Comparison of ENCODE assay signal across 13 cellular contexts in the genomic region with DNA sequence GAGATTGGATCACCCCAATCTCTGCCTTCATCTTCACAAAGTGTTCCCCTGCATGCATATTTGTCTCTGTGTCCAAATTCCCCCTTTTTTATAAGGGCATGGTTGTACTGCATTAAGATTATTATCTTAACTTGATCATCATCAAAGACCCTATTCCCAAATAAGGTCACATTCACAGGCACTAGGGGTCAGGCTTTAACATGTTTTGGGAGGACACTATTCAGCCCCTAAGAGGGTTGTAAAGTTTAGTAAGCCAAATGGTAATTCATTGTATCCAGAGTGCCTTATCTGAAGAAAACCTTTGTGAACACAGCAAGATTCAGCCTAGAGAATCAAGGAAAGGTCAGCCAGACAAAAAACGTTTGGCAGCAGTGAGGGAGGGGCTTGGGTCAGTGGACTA.
"Had no signal": no experiment of that assay in that cellular context is flagged by ENCODE, and none has a peak within 500 bp of the region (broad histone marks: within the 10 kb centered on the region; RNA-seq: fewer than 3 reads in every experiment).

No MANE protein-coding gene starts in this region.

- H3K4me3 ChIP-seq: breast epithelium, mucosa of descending colon, skin epidermis had no signal

- H3K27ac ChIP-seq: breast epithelium, skin epidermis had no signal

- H3K36me3 ChIP-seq: breast epithelium had no signal

- H3K4me1 ChIP-seq: breast epithelium had no signal

- H3K9me3 ChIP-seq: breast epithelium, mucosa of descending colon had no signal

- DNase-seq: activated CD4-positive, alpha-beta memory T cell treated with anti-CD3 and anti-CD28 coated beads, Interleukin-2, amount 10 ng/mL, durations not matched to agents 7 days and 5 days; activated naive CD8-positive, alpha-beta T cell treated with anti-CD3 and anti-CD28 coated beads, Interleukin-2, amount 10 ng/mL, durations not matched to agents 7 days and 5 days; anterior cingulate cortex; hypothalamus; mucosa of descending colon; naive thymus-derived CD8-positive, alpha-beta T cell; posterior cingulate gyrus; stimulated activated CD4-positive, alpha-beta T cell treated with anti-CD3 and anti-CD28 coated beads, Interleukin-4, amount 100 ng/mL, for 4 hours; stimulated activated naive CD8-positive, alpha-beta T cell treated with anti-CD3 and anti-CD28 coated beads, Interleukin-15, amount 100 ng/mL, for 72 hours had no signal

- H3K27me3 ChIP-seq: breast epithelium had no signal

- ATAC-seq: esophagus mucosa; mucosa of descending colon; naive thymus-derived CD8-positive, alpha-beta T cell; stimulated activated naive CD8-positive, alpha-beta T cell treated with anti-CD3 and anti-CD28 coated beads, Interleukin-15, amount 100 ng/mL, for 72 hours had no signal

- FAIRE-seq: endometrium had no signal
